ENCODE assay signal across 28 cellular contexts in the genomic region with DNA sequence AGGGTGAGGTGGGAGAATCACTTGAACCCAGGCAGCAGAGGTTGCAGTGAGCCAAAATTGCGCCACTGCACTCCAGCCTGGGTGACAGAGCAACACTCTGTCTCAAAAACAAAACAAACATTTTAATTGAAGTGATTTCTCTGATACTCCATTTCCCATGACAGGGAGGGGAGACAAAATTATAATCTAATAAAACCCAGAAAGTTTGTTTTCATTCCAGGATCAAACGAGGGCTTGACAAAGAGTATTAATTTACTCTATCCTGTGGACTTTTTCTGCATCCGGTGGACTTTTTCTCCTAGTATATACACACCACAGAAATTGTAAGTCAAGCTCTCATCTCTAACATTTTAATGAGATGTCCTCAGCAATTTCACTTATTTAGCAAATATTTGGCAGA.
"Had no signal": no experiment of that assay in that cellular context is flagged by ENCODE, and none has a peak within 500 bp of the region (broad histone marks: within the 10 kb centered on the region; RNA-seq: fewer than 3 reads in every experiment).

No MANE protein-coding gene starts in this region.

- H3K27me3 ChIP-seq: brain microvascular endothelial cell, dorsolateral prefrontal cortex, esophagus muscularis mucosa, foreskin keratinocyte, gastrocnemius medialis, heart left ventricle had no signal

- DNase-seq: activated CD4-positive, alpha-beta T cell treated with anti-CD3 and anti-CD28 coated beads for 1 hour; activated CD4-positive, alpha-beta T cell treated with anti-CD3 and anti-CD28 coated beads for 4 hours; activated CD4-positive, alpha-beta T cell treated with anti-CD3 and anti-CD28 coated beads, Interleukin-2, amount 50 U/mL, for 1 hour; activated CD4-positive, alpha-beta T cell treated with anti-CD3 and anti-CD28 coated beads, Interleukin-2, amount 50 U/mL, for 48 hours; activated CD8-positive, alpha-beta memory T cell treated with anti-CD3 and anti-CD28 coated beads for 24 hours; activated CD8-positive, alpha-beta T cell treated with anti-CD3 and anti-CD28 coated beads for 36 hours; activated effector memory CD4-positive, alpha-beta T cell treated with Interleukin-2 at 50 U/mL for 16 hours; activated gamma-delta T cell treated with Interleukin-2 at 50 U/mL for 16 hours; activated naive CD4-positive, alpha-beta T cell treated with anti-CD3 and anti-CD28 coated beads, Interleukin-2, amount 50 U/mL, for 16 hours; activated naive CD4-positive, alpha-beta T cell treated with Interleukin-2 at 50 U/mL for 16 hours; activated T-cell treated with anti-CD3 and anti-CD28 coated beads, Interleukin-2, amount 50 U/mL, for 4 hours; amniotic stem cell; anterior cingulate cortex; brain microvascular endothelial cell; dorsolateral prefrontal cortex; effector memory CD4-positive, alpha-beta T cell; erythroblast; foreskin keratinocyte; gastrocnemius medialis; glutamatergic neuron; heart left ventricle; T-helper 2 cell had no signal

- H3K9me3 ChIP-seq: esophagus muscularis mucosa, gastrocnemius medialis, heart left ventricle had no signal

- H3K4me3 Mint-ChIP-seq: activated CD8-positive, alpha-beta T cell treated with anti-CD3 and anti-CD28 coated beads for 36 hours; activated naive CD8-positive, alpha-beta T cell; activated T-cell treated with anti-CD3 and anti-CD28 coated beads, Interleukin-2, amount 50 U/mL, for 4 hours; activated T-helper 17 cell treated with anti-CD3 and anti-CD28 coated beads, Interleukin-2, amount 50 U/mL, for 72 hours; central memory CD8-positive, alpha-beta T cell; dendritic cell treated with granulocyte-macrophage colony-stimulating factor and Interleukin-4, amounts not matched to agents 40 ng/mL and 50 ng/mL, for 4 days had no signal

- H3K27me3 Mint-ChIP-seq: activated CD8-positive, alpha-beta T cell treated with anti-CD3 and anti-CD28 coated beads for 36 hours; activated naive CD8-positive, alpha-beta T cell; activated T-helper 17 cell treated with anti-CD3 and anti-CD28 coated beads, Interleukin-2, amount 50 U/mL, for 72 hours; central memory CD8-positive, alpha-beta T cell; dendritic cell treated with granulocyte-macrophage colony-stimulating factor and Interleukin-4, amounts not matched to agents 40 ng/mL and 50 ng/mL, for 4 days had no signal

- H3K27ac Mint-ChIP-seq: activated CD8-positive, alpha-beta T cell treated with anti-CD3 and anti-CD28 coated beads for 36 hours; activated naive CD8-positive, alpha-beta T cell; dendritic cell treated with granulocyte-macrophage colony-stimulating factor and Interleukin-4, amounts not matched to agents 40 ng/mL and 50 ng/mL, for 4 days had no signal

- H3K27ac ChIP-seq: brain microvascular endothelial cell, coronary artery, dorsolateral prefrontal cortex, esophagus muscularis mucosa, foreskin keratinocyte, gastrocnemius medialis, heart left ventricle had no signal

- H3K4me3 ChIP-seq: coronary artery, dorsolateral prefrontal cortex, esophagus muscularis mucosa, gastrocnemius medialis, heart left ventricle had no signal

- H3K9me3 Mint-ChIP-seq: activated CD8-positive, alpha-beta T cell treated with anti-CD3 and anti-CD28 coated beads for 36 hours; activated T-cell treated with anti-CD3 and anti-CD28 coated beads, Interleukin-2, amount 50 U/mL, for 4 hours; activated T-helper 17 cell treated with anti-CD3 and anti-CD28 coated beads, Interleukin-2, amount 50 U/mL, for 72 hours; central memory CD8-positive, alpha-beta T cell; dendritic cell treated with granulocyte-macrophage colony-stimulating factor and Interleukin-4, amounts not matched to agents 40 ng/mL and 50 ng/mL, for 4 days had no signal

- ATAC-seq: activated CD8-positive, alpha-beta T cell treated with anti-CD3 and anti-CD28 coated beads for 36 hours; activated T-cell treated with anti-CD3 and anti-CD28 coated beads, Interleukin-2, amount 50 U/mL, for 4 hours; activated T-helper 17 cell treated with anti-CD3 and anti-CD28 coated beads, Interleukin-2, amount 50 U/mL, for 72 hours; foreskin keratinocyte; gastrocnemius medialis; heart left ventricle had no signal

- H3K36me3 ChIP-seq: brain microvascular endothelial cell had no signal
